12 cellular contexts compared by ENCODE assay signal in genomic region chr14:69077841-69078240, GRCh38.
DNase-seq lines count a peak whose midpoint lies in the region; ATAC-seq, FAIRE-seq and TF ChIP-seq lines count a peak whose summit lies in the region.
"Had no signal": no experiment of that assay in that cellular context is flagged by ENCODE, and none has a peak within 500 bp of the region (broad histone marks: within the 10 kb centered on the region; RNA-seq: fewer than 3 reads in every experiment).

No MANE protein-coding gene starts in this region.

- H2AFZ ChIP-seq in Karpas-422 (ENCODE audit: low read length): no peak overlapping the region

- CTCF ChIA-PET in Panc1 (lab: Charles Lee): no interaction called here

- ATAC-seq in Panc1 (peak; percentile 77), esophagus mucosa (peak; percentile 83), HG02973 (IDR thresholded peaks at IDR 0.05; ENCODE audit: unreplicated experiment) (no peak)

- no peak overlapping the region for H3K9ac ChIP-seq in Karpas-422 (ENCODE audit: low read length)

- intact Hi-C loops in Panc1 (cut with micrococcal nuclease; ENCODE audit: unreplicated experiment): no loop called here

- no TSS peak for BruUV-seq in Panc1 (replicated peaks; lab: Mats Ljungman, UMichigan)

- peaks cover 51% of the 10 kb centered on the region for H3K36me3 Mint-ChIP-seq in nephron (ENCODE audit: low read depth)

- H3K4me2 ChIP-seq in Karpas-422 (ENCODE audit: low read depth, low read length, poor library complexity, severe bottlenecking): no peak overlapping the region

- H3K9me3 ChIP-seq in Panc1 (ENCODE audit: control insufficient read depth, insufficient read depth, low read depth, low read length): no peaks in the 10 kb centered on the region
- H3K9me3 ChIP-seq in Karpas-422 (ENCODE audit: low read length): no peaks in the 10 kb centered on the region
- H3K9me3 ChIP-seq: tibial nerve had no signal

- FAIRE-seq in frontal cortex (lab: Jason Lieb, UNC): no peak

- no peaks in the 10 kb centered on the region for H3K27me3 Mint-ChIP-seq in nephron (ENCODE audit: low read depth)
- H3K27me3 Mint-ChIP-seq: memory B cell had no signal

- H4K20me1 ChIP-seq in Karpas-422 (ENCODE audit: insufficient read depth, low read depth, low read length): no peaks in the 10 kb centered on the region

- H3K36me3 ChIP-seq in Panc1 (ENCODE audit: control insufficient read depth, insufficient read depth, low read length) (no peaks in the 10 kb centered on the region), Karpas-422 (ENCODE audit: insufficient read depth, low read length) (peaks cover 11% of the 10 kb centered on the region; the same call in 1 of the 2 replicates)

- H3K4me3 Mint-ChIP-seq in nephron: no peak overlapping the region
- H3K4me3 Mint-ChIP-seq: H9, memory B cell had no signal

- peaks cover 19% of the 10 kb centered on the region for H3K4me1 ChIP-seq in Panc1 (ENCODE audit: control insufficient read depth, insufficient read depth, low read length)
- peaks cover 6% of the 10 kb centered on the region; the same call in 1 of the 2 replicates for H3K4me1 ChIP-seq in Karpas-422 (ENCODE audit: low read length)

- H3K9me2 ChIP-seq in Karpas-422 (replicated peaks; ENCODE audit: insufficient read depth, low read length): no peaks in the 10 kb centered on the region

- H3K4me3 ChIP-seq in Panc1 (ENCODE audit: low read depth in 2 of 2, low read length in 2 of 2) (no peak overlapping the region), Karpas-422 (ENCODE audit: low read length) (no peak overlapping the region)
- H3K4me3 ChIP-seq: tibial nerve had no signal

- peak overlapping the region; percentile 82 to 94 (median 94) for H3K27ac Mint-ChIP-seq in nephron

- DNase-seq in AG08395 (ENCODE audit: low spot score) (peak; percentile 82), Panc1 (ENCODE audit: low read depth, low spot score) (no peak), occipital lobe (lab: John Stamatoyannopoulos, UW) (no peak), frontal cortex (ENCODE audit: low spot score in 2 of 2) (no peak), Karpas-422 (no peak)
- DNase-seq: H9; stimulated activated CD4-positive, alpha-beta T cell treated with anti-CD3 and anti-CD28 coated beads, Interleukin-2, amount 100 ng/mL, for 24 hours had no signal

- H3K27me3 ChIP-seq in Panc1 (ENCODE audit: control insufficient read depth, insufficient read depth, low read length) (no peaks in the 10 kb centered on the region), Karpas-422 (ENCODE audit: low read length) (no peaks in the 10 kb centered on the region)
- H3K27me3 ChIP-seq: tibial nerve had no signal

- no peak overlapping the region for H3K27ac ChIP-seq in Panc1 (ENCODE audit: low read length)
- H3K27ac ChIP-seq in Karpas-422 (ENCODE audit: low read length): no peak overlapping the region

- peaks cover 18% of the 10 kb centered on the region for H3K79me2 ChIP-seq in Karpas-422 (ENCODE audit: low read length)

- no peak for TF ChIP-seq CTCF in Panc1 (IDR thresholded peaks at IDR 0.05)
- no peak for TF ChIP-seq CTCF in nephron (IDR thresholded peaks at IDR 0.05; ENCODE audit: unreplicated experiment in 3 of 3)

- POLR2A ChIA-PET in Panc1 (lab: Charles Lee): no interaction called here

- in situ Hi-C loops in Panc1 (cut with HindIII; ENCODE audit: low pct_unique_long_range_greater_than_20kb, low sequenced_read_pairs): no loop called here

- H3K9me3 Mint-ChIP-seq in nephron: no peaks in the 10 kb centered on the region
- H3K9me3 Mint-ChIP-seq: H9, memory B cell had no signal

- peaks cover 24% of the 10 kb centered on the region for H3K4me1 Mint-ChIP-seq in nephron
